Comparison of ENCODE assay signal across 8 cellular contexts in the genomic region with DNA sequence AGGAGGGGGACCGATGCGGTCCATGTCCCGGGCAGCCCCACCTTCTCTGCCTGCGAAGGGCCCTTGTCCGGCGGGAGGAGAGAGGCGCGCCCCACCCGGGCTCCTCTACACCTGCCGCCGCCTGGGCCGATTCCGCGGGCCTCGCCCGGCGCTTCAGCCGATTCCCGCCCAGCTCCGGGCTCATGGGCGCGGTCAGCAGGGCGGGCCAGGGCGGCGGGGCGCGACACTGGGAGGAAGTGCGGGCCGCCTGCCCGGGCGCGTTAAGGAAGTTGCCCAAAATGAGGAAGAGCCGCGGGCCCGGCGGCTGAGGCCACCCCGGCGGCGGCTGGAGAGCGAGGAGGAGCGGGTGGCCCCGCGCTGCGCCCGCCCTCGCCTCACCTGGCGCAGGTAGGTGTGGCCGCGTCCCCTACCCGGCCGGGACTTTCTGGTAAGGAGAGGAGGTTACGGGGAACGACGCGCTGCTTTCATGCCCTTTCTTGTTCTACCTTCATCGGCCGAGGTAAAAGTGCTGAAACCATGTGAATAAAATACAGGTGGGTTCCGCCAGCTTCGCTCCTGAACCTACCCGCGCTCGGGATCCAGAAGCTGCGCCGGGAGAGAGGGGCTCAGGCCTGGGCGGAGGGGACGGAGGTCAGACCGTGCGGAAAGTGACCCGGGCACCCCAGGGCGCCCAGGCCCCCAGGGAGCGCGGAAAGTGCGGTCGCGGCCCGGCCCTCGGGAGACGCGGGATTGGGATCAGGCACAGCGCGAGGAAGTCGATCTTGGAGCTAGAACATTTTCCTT. TPM values are rescaled to one million over a fixed set of nuclear protein-coding genes. Genes with fewer than 3 reads are reported as not detected.
DNase-seq lines count a peak whose midpoint lies in the region; ATAC-seq, FAIRE-seq and TF ChIP-seq lines count a peak whose summit lies in the region.

A gene (plus strand): TSS at position 313 of the 783 bp plus-strand sequence. CDS start 42,080 bp downstream, outside the sequence.

- POLR2A ChIA-PET in activated CD4-positive, alpha-beta T cell treated with anti-CD3 and anti-CD28 coated beads for 36 hours (lab: Charles Lee): no interaction called here
- POLR2A ChIA-PET in K562 (lab: Yijun Ruan, JAX): interaction anchor here (0.5 to 1.6 kb wide), 3 partner anchors 9 to 14 kb away, joined by 3 to 4 read pairs (median 3); no protein-coding TSS in a partner anchor

- peaks cover 45% of the 10 kb centered on the region for H3K79me2 ChIP-seq in K562 (ENCODE audit: control insufficient read depth, insufficient read depth, low read length)

- no peaks in the 10 kb centered on the region for H3K36me3 Mint-ChIP-seq in activated CD4-positive, alpha-beta T cell treated with anti-CD3 and anti-CD28 coated beads for 36 hours (ENCODE audit: low read depth)

- WGBS in K562 (ENCODE audit: insufficient coverage, low coverage, missing lambda C conversion rate): 1% methylated on average over 14 of the region's 82 CpGs
- 4% methylated on average over 28 of the region's 82 CpGs for WGBS in right lobe of liver (ENCODE audit: insufficient coverage, low coverage, low lambda C conversion rate, missing lambda C conversion rate)

- H3K36me3 ChIP-seq in K562 (ENCODE audit: control insufficient read depth, insufficient read depth, low read length) (no peaks in the 10 kb centered on the region; the same call in 1 of the 3 replicates), right lobe of liver (no peaks in the 10 kb centered on the region), tibial artery (no peaks in the 10 kb centered on the region)

- TF ChIP-seq EP300 in K562 (IDR thresholded peaks at IDR 0.05; ENCODE audit: low read length): no peak

- peak; percentile 62 for TF ChIP-seq POLR2A in K562 (conservative IDR thresholded peaks at IDR 0.05)
- peak; percentile 43 for TF ChIP-seq POLR2A in right lobe of liver (IDR thresholded peaks at IDR 0.05)

- DNase-seq in activated CD4-positive, alpha-beta T cell treated with anti-CD3 and anti-CD28 coated beads for 36 hours: peak; percentile 11
- no peak for DNase-seq in activated CD4-positive, alpha-beta T cell treated with anti-CD3 and anti-CD28 coated beads for 4 hours
- peak; percentile 66 for DNase-seq in NCI-H510A (lab: John Stamatoyannopoulos, UW)
- peak; percentile 49 to 68 (median 52) for DNase-seq in K562 (ENCODE audit: extremely low read depth in 1 of 4, low spot score in 3 of 4)
- peak; percentile 66 to 77 (median 70) for DNase-seq in right lobe of liver
- peak; percentile 46 to 71 for DNase-seq in tibial artery

- H4K20me1 ChIP-seq in K562 (replicated peaks; ENCODE audit: control insufficient read depth, insufficient read depth, low read length): no peaks in the 10 kb centered on the region

- no peak within 1 kb of the TSS for H3K27ac Mint-ChIP-seq in activated CD4-positive, alpha-beta T cell treated with anti-CD3 and anti-CD28 coated beads for 36 hours

- in situ Hi-C loops in K562 (cut with MboI): no loop called here

- H3K27me3 ChIP-seq in K562 (ENCODE audit: control insufficient read depth in 2 of 2, insufficient read depth in 2 of 2, low read length in 2 of 2) (no peaks in the 10 kb centered on the region), right lobe of liver (peaks cover 0 to 16% of the 10 kb centered on the region in 2 donors), tibial artery (peaks cover 0 to 26% of the 10 kb centered on the region in 2 donors)

- H3K4me1 Mint-ChIP-seq in activated CD4-positive, alpha-beta T cell treated with anti-CD3 and anti-CD28 coated beads for 36 hours: peaks cover 2% of the 10 kb centered on the region

- H3K4me3 ChIP-seq in K562: peak within 1 kb of the TSS; percentile 51
- peak within 1 kb of the TSS; percentile 21 to 43 (median 28) for H3K4me3 ChIP-seq in right lobe of liver
- H3K4me3 ChIP-seq in tibial artery: peak within 1 kb of the TSS; percentile 30 to 43

- no TSS peak for BruUV-seq in K562 (replicated peaks; lab: Mats Ljungman, UMichigan)

- no peaks in the 10 kb centered on the region for H3K9me3 ChIP-seq in K562 (replicated peaks; ENCODE audit: control insufficient read depth, insufficient read depth, low read depth, low read length)
- no peaks in the 10 kb centered on the region for H3K9me3 ChIP-seq in right lobe of liver
- no peaks in the 10 kb centered on the region for H3K9me3 ChIP-seq in tibial artery

- peak within 1 kb of the TSS; percentile 78 for H3K27ac ChIP-seq in K562 (ENCODE audit: extremely low read depth, low read depth, low read length)
- peak within 1 kb of the TSS; percentile 26 to 74 (median 58) for H3K27ac ChIP-seq in right lobe of liver
- H3K27ac ChIP-seq in tibial artery: no peak within 1 kb of the TSS

- H3K9me1 ChIP-seq in K562 (ENCODE audit: control insufficient read depth, insufficient read depth, low read length): no peaks in the 10 kb centered on the region

- ATAC-seq in activated CD4-positive, alpha-beta T cell treated with anti-CD3 and anti-CD28 coated beads for 36 hours: peak; percentile 26
- ATAC-seq in HG02642 (IDR thresholded peaks at IDR 0.05; ENCODE audit: poor library complexity, unreplicated experiment): peak; percentile 60
- peak; percentile 88 for ATAC-seq in K562
- ATAC-seq in right lobe of liver: peak; percentile 77 to 82 (median 79)
- no peak for ATAC-seq in GM19328 (IDR thresholded peaks at IDR 0.05; ENCODE audit: unreplicated experiment)

- FAIRE-seq in K562 (lab: Jason Lieb, UNC): no peak

- no peak for TF ChIP-seq RAD21 in K562 (CRISPR knock-in tag; conservative IDR thresholded peaks at IDR 0.05 in 1 of 2, IDR thresholded peaks at IDR 0.05 in 1 of 2)

- intact Hi-C loops in activated CD4-positive, alpha-beta T cell treated with anti-CD3 and anti-CD28 coated beads for 36 hours (cut with DNase I, micrococcal nuclease): no loop called here
- intact Hi-C loops in K562 (cut with micrococcal nuclease) (no loop called here), right lobe of liver (cut with DNase I) (no loop called here), tibial artery (cut with DNase I; ENCODE audit: low total_unique reads) (no loop called here)

- H3K4me1 ChIP-seq in K562 (replicated peaks in 1 of 2; ENCODE audit: control insufficient read depth in 2 of 2, insufficient read depth in 2 of 2, low read length in 2 of 2): peaks cover 11 to 16% of the 10 kb centered on the region in 2 experiments
- peaks cover 0 to 10% (median 0%) of the 10 kb centered on the region in 4 donors for H3K4me1 ChIP-seq in right lobe of liver
- H3K4me1 ChIP-seq in tibial artery: peaks cover 0 to 3% (median 1%) of the 10 kb centered on the region in 4 donors

- H3K4me3 Mint-ChIP-seq in activated CD4-positive, alpha-beta T cell treated with anti-CD3 and anti-CD28 coated beads for 36 hours: peak within 1 kb of the TSS; percentile 32

- H3K4me2 ChIP-seq in K562 (ENCODE audit: insufficient read depth, low read length): peak within 1 kb of the TSS; percentile 78

- peaks cover 60% of the 10 kb centered on the region for H3K27me3 Mint-ChIP-seq in activated CD4-positive, alpha-beta T cell treated with anti-CD3 and anti-CD28 coated beads for 36 hours

- CTCF ChIA-PET in activated CD4-positive, alpha-beta T cell treated with anti-CD3 and anti-CD28 coated beads for 36 hours (lab: Charles Lee): interaction anchor here (0.7 kb wide), 1 partner anchor 30 kb away, joined by 3 read pairs; no protein-coding TSS in a partner anchor
- CTCF ChIA-PET in K562 (lab: Yijun Ruan, JAX; ENCODE audit: low intra/inter-chr PET ratio): no interaction called here

- no peaks in the 10 kb centered on the region for H3K9me3 Mint-ChIP-seq in activated CD4-positive, alpha-beta T cell treated with anti-CD3 and anti-CD28 coated beads for 36 hours (ENCODE audit: low read depth)

- TF ChIP-seq CTCF in K562 (IDR thresholded peaks at IDR 0.05 in 2 of 3, conservative IDR thresholded peaks at IDR 0.05 in 1 of 3; ENCODE audit: insufficient read depth in 2 of 3, low read depth in 1 of 3, low read length in 3 of 3): no peak
- no peak for TF ChIP-seq CTCF in right lobe of liver (IDR thresholded peaks at IDR 0.05)
- TF ChIP-seq CTCF in tibial artery (IDR thresholded peaks at IDR 0.05): no peak

- peak within 1 kb of the TSS; percentile 66 to 92 for H3K9ac ChIP-seq in K562 (ENCODE audit: insufficient read depth in 1 of 2, low read depth in 2 of 2, low read length in 2 of 2)

- H2AFZ ChIP-seq in K562 (ENCODE audit: low read depth, low read length): peak within 1 kb of the TSS; percentile 78

TF ChIP-seq in K562, 482 proteins besides CTCF, POLR2A, EP300 and RAD21 (continues in another document):
- TF ChIP-seq, protein P1, sequence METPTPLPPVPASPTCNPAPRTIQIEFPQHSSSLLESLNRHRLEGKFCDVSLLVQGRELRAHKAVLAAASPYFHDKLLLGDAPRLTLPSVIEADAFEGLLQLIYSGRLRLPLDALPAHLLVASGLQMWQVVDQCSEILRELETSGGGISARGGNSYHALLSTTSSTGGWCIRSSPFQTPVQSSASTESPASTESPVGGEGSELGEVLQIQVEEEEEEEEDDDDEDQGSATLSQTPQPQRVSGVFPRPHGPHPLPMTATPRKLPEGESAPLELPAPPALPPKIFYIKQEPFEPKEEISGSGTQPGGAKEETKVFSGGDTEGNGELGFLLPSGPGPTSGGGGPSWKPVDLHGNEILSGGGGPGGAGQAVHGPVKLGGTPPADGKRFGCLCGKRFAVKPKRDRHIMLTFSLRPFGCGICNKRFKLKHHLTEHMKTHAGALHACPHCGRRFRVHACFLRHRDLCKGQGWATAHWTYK (CRISPR knock-in tag; IDR thresholded peaks at IDR 0.05): no peak
- TF ChIP-seq BRCA1 (IDR thresholded peaks at IDR 0.05) (no peak), BRCA1 (CRISPR knock-in tag; IDR thresholded peaks at IDR 0.05) (no peak)

RNA-seq across cellular contexts. Expression of the gene that starts here (rescaled TPM):
- under 1 TPM; 0.11 to 0.64 TPM for total RNA-seq in activated CD4-positive, alpha-beta T cell treated with anti-CD3 and anti-CD28 coated beads for 36 hours
- total RNA-seq in K562 (2011; cell fraction: chromatin; rRNA removed; ENCODE audit: low replicate concordance): 4.8 and 11.2 TPM in 2 replicates
- 2.7 and 3.3 TPM in 2 replicates for total RNA-seq in K562 (2011; cell fraction: nucleolus; rRNA removed)
- total RNA-seq in K562 (2011; cell fraction: nucleoplasm; rRNA removed): 3.5 and 6.7 TPM in 2 replicates
- total RNA-seq in K562 (2014; rRNA removed) (16.7 and 19.4 TPM in 2 replicates), K562 (2014; rRNA removed; fragmentation: Illumina TruSeq; extraction: Trizol) (16.7 and 17.0 TPM in 2 replicates), K562 (2015; rRNA removed; fragmentation: Illumina TruSeq; extraction: Trizol) (23.0 and 23.8 TPM in 2 replicates), K562 (2021) (29.4 and 32.7 TPM in 2 replicates), right lobe of liver (10 to 100 TPM in 1 of 6 experiments, 1 to 10 TPM in 5; 3.0 to 10.9 (median 3.7) TPM)
- polyA plus RNA-seq in K562 (2011; rRNA removed) (3.9 and 7.3 TPM in 2 replicates), K562 (2014; fragmentation: Illumina TruSeq; extraction: Trizol) (17.6 and 20.3 TPM in 2 replicates), K562 (2014; fragmentation: Nextera tagmentation; extraction: Ambion mirVana) (1 to 10 TPM; 5.6 to 6.7 TPM), K562 (2014; rRNA removed) (12.3 and 13.0 TPM in 2 replicates)
- polyA plus RNA-seq in K562 (2011; cell fraction: cytosol; rRNA removed): 3.2 and 8.5 TPM in 2 replicates
- 4.1 and 6.2 TPM in 2 replicates for polyA plus RNA-seq in K562 (2011; cell fraction: nucleus; rRNA removed)
- polyA plus RNA-seq in K562 (2012): 18.2 and 30.5 TPM in 2 replicates
- polyA minus RNA-seq in K562 (2011; rRNA and poly(A)+ RNA removed): 4.1 and 9.6 TPM in 2 replicates
- 3.1 and 23.8 TPM in 2 replicates for polyA minus RNA-seq in K562 (2011; cell fraction: cytosol; rRNA and poly(A)+ RNA removed)
- polyA minus RNA-seq in K562 (2011; cell fraction: nucleus; rRNA and poly(A)+ RNA removed): 1.9 and 7.8 TPM in 2 replicates

Comparison
In these comparisons a context has a peak if more than half of its experiments do, and no peak if none do; other contexts are left out.
1. Peak in DNase-seq and ATAC-seq in activated CD4-positive, alpha-beta T cell treated with anti-CD3 and anti-CD28 coated beads for 36 hours; RNA of the gene not detected or under 1 TPM.
2. DNase-seq: peak in NCI-H510A (single experiment), K562 (4 of 4), right lobe of liver (3 of 3) and tibial artery (2 of 2); none in activated CD4-positive, alpha-beta T cell treated with anti-CD3 and anti-CD28 coated beads for 4 hours (0 of 2).
3. H3K27ac ChIP-seq: peak in K562 (single experiment) and right lobe of liver (3 of 3); none in tibial artery (0 of 2).
4. Peak in every context shown above with its lines, with median percentiles within 50 percentile points of each other: H3K4me3 ChIP-seq.